33 cellular contexts compared by ENCODE assay signal in the genomic region with DNA sequence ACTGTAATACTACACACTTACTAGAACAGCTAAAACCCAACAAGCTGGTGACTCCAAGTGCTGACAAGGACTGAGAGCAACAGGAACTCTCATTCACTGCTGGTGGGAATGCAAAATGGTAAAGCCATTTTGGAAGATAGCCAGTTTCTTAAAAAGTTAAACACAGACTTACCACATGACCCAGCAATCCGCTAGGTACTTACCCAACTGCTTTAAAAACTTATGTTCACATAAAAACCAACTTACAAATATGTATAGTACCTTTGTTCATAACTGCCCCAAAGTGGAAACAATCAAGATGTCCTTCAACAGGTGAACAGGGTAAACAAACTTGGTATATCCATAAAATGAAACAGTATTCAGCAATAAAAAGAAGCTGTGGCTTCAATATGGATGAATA.
"Had no signal": no experiment of that assay in that cellular context is flagged by ENCODE, and none has a peak within 500 bp of the region (broad histone marks: within the 10 kb centered on the region; RNA-seq: fewer than 3 reads in every experiment).

No MANE protein-coding gene starts in this region.

- H3K4me1 ChIP-seq: foreskin keratinocyte had no signal

- H3K4me3 ChIP-seq: esophagus muscularis mucosa, gastrocnemius medialis, heart left ventricle had no signal

- FAIRE-seq: astrocyte, bronchial epithelial cell, colon had no signal

- H3K27me3 ChIP-seq: brain microvascular endothelial cell, esophagus muscularis mucosa, foreskin keratinocyte, gastrocnemius medialis, heart left ventricle had no signal

- ATAC-seq: activated CD4-positive, alpha-beta T cell treated with anti-CD3 and anti-CD28 coated beads for 36 hours; activated CD8-positive, alpha-beta memory T cell treated with anti-CD3 and anti-CD28 coated beads, Interleukin-2, amount 10 ng/mL, durations not matched to agents 7 days and 5 days; activated CD8-positive, alpha-beta T cell treated with anti-CD3 and anti-CD28 coated beads, Interleukin-2, amount 10 ng/mL, durations not matched to agents 7 days and 5 days; activated naive CD4-positive, alpha-beta T cell treated with anti-CD3 and anti-CD28 coated beads, Interleukin-2, amount 50 U/mL, for 72 hours; effector memory CD8-positive, alpha-beta T cell; foreskin keratinocyte; gastrocnemius medialis; heart left ventricle; T-helper 17 cell had no signal

- H3K9me3 ChIP-seq: esophagus muscularis mucosa, gastrocnemius medialis had no signal

- H3K27ac ChIP-seq: brain microvascular endothelial cell, esophagus muscularis mucosa, foreskin keratinocyte, gastrocnemius medialis, heart left ventricle, WERI-Rb-1 had no signal

- DNase-seq: activated B cell treated with CpG ODN at 0.5 μM for 24 hours; activated CD4-positive, alpha-beta memory T cell treated with anti-CD3 and anti-CD28 coated beads for 36 hours; activated CD4-positive, alpha-beta T cell treated with anti-CD3 and anti-CD28 coated beads for 36 hours; activated CD4-positive, alpha-beta T cell treated with anti-CD3 and anti-CD28 coated beads, Interleukin-2, amount 10 ng/mL, durations not matched to agents 24 days and 14 days; activated CD4-positive, CD25-positive, alpha-beta regulatory T cell treated with anti-CD3 and anti-CD28 coated beads, Interleukin-2, amount 50 U/mL, for 72 hours; activated CD8-positive, alpha-beta memory T cell treated with anti-CD3 and anti-CD28 coated beads, Interleukin-2, amount 10 ng/mL, durations not matched to agents 7 days and 5 days; activated CD8-positive, alpha-beta memory T cell treated with anti-CD3 and anti-CD28 coated beads, Interleukin-2, amount 50 U/mL, for 4 hours; activated CD8-positive, alpha-beta T cell treated with anti-CD3 and anti-CD28 coated beads, Interleukin-2, amount 10 ng/mL, durations not matched to agents 7 days and 5 days; activated effector memory CD4-positive, alpha-beta T cell treated with anti-CD3 and anti-CD28 coated beads, Interleukin-2, amount 50 U/mL, for 16 hours; activated naive CD4-positive, alpha-beta T cell treated with anti-CD3 and anti-CD28 coated beads, Interleukin-2, amount 10 ng/mL, durations not matched to agents 7 days and 5 days; activated naive CD8-positive, alpha-beta T cell treated with anti-CD3 and anti-CD28 coated beads, Interleukin-2, amount 10 ng/mL, durations not matched to agents 7 days and 5 days; activated T-cell treated with anti-CD3 and anti-CD28 coated beads, Interleukin-2, amount 50 U/mL, for 1 hour; activated T-cell treated with anti-CD3 and anti-CD28 coated beads, Interleukin-2, amount 50 U/mL, for 48 hours; amniotic stem cell; anterior cingulate cortex; brain microvascular endothelial cell; cortex of kidney; dermis blood vessel endothelial cell; effector CD4-positive, alpha-beta T cell; effector memory CD8-positive, alpha-beta T cell; erythroblast; foreskin keratinocyte; gastrocnemius medialis; glutamatergic neuron; heart left ventricle; T-helper 17 cell; T1000; WERI-Rb-1 had no signal

- H3K36me3 ChIP-seq: brain microvascular endothelial cell, gastrocnemius medialis, heart left ventricle, WERI-Rb-1 had no signal
